In the genomic region with DNA sequence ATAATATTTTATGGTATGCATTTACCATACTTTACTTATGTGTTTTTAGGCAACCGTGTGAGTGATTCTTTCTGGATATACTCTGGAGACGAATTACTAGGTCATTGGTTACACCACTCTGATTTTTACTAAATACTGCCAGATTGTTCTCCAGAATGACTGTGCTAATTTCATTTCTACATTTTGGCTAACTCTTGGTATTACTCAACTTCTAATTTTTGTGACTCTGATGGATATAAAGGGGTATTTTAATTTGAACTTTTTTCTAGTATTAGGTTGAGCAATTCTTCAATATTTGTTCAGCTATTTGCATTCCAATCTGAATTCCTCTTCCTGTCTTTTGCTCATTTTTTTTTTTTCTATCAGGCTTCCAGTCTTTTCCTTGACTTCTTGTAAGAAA, we compare ENCODE assay signal across 12 cellular contexts.
DNase-seq lines count a peak whose midpoint lies in the region; ATAC-seq and TF ChIP-seq lines count a peak whose summit lies in the region.
"Had no signal": no experiment of that assay in that cellular context is flagged by ENCODE, and none has a peak within 500 bp of the region (broad histone marks: within the 10 kb centered on the region; RNA-seq: fewer than 3 reads in every experiment).

No MANE protein-coding gene starts in this region.

- H3K9me3 Mint-ChIP-seq in CD14-positive monocyte (peaks cover 0 to 8% (median 4%) of the 10 kb centered on the region in 7 donors), osteocyte (ENCODE audit: unreplicated experiment) (no peaks in the 10 kb centered on the region)
- H3K9me3 Mint-ChIP-seq: endodermal cell; naive thymus-derived CD8-positive, alpha-beta T cell had no signal

- ATAC-seq in GM19463 (IDR thresholded peaks at IDR 0.05; ENCODE audit: unreplicated experiment) (peak; percentile 85), HG03175 (IDR thresholded peaks at IDR 0.05; ENCODE audit: unreplicated experiment) (peak; percentile 84)
- ATAC-seq: naive thymus-derived CD8-positive, alpha-beta T cell had no signal

- H3K4me3 Mint-ChIP-seq in CD14-positive monocyte (peak overlapping the region in 1 of 2 donors; percentile 56), osteocyte (ENCODE audit: unreplicated experiment) (no peak overlapping the region)
- H3K4me3 Mint-ChIP-seq: endodermal cell; naive thymus-derived CD8-positive, alpha-beta T cell had no signal

- H3K36me3 Mint-ChIP-seq in CD14-positive monocyte (no peaks in the 10 kb centered on the region), osteocyte (ENCODE audit: unreplicated experiment) (no peaks in the 10 kb centered on the region)
- H3K36me3 Mint-ChIP-seq: naive thymus-derived CD8-positive, alpha-beta T cell had no signal

- DNase-seq in CD14-positive monocyte (ENCODE audit: low spot score) (no peak), fibroblast of the aortic adventitia (ENCODE audit: low read depth) (peak; percentile 91), NK-92 (lab: John Stamatoyannopoulos, UW; ENCODE audit: unreplicated experiment) (no peak), iPS-NIHi11 (ENCODE audit: low spot score) (no peak), SK-N-DZ (ENCODE audit: low spot score) (no peak), osteocyte (ENCODE audit: extremely low spot score, unreplicated experiment) (no peak)
- DNase-seq: activated T-cell treated with anti-CD3 and anti-CD28 coated beads, Interleukin-2, amount 50 U/mL, for 48 hours; DND-41; endodermal cell; naive thymus-derived CD8-positive, alpha-beta T cell had no signal

- intact Hi-C loops in CD14-positive monocyte (cut with micrococcal nuclease): no loop called here

- no peaks in the 10 kb centered on the region for H3K27me3 Mint-ChIP-seq in CD14-positive monocyte (ENCODE audit: low read depth in 3 of 3)
- peaks cover 3% of the 10 kb centered on the region for H3K27me3 Mint-ChIP-seq in osteocyte (ENCODE audit: unreplicated experiment)

- no peak for TF ChIP-seq CTCF in CD14-positive monocyte (IDR thresholded peaks at IDR 0.05)
- TF ChIP-seq CTCF in fibroblast of the aortic adventitia (IDR thresholded peaks at IDR 0.05; ENCODE audit: insufficient read depth, low read length): no peak
- no peak for TF ChIP-seq CTCF in osteocyte (IDR thresholded peaks at IDR 0.05)

- H3K4me3 ChIP-seq in fibroblast of the aortic adventitia (ENCODE audit: low read depth, low read length): no peak overlapping the region

- peaks cover 15% of the 10 kb centered on the region for H3K4me1 Mint-ChIP-seq in CD14-positive monocyte
- H3K4me1 Mint-ChIP-seq in osteocyte (ENCODE audit: unreplicated experiment): peaks cover 8% of the 10 kb centered on the region
- H3K4me1 Mint-ChIP-seq: endodermal cell had no signal

- H3K27ac Mint-ChIP-seq in CD14-positive monocyte: peak overlapping the region; percentile 58 to 86 (median 79)
- H3K27ac Mint-ChIP-seq in osteocyte (ENCODE audit: unreplicated experiment): no peak overlapping the region
- H3K27ac Mint-ChIP-seq: endodermal cell; naive thymus-derived CD8-positive, alpha-beta T cell had no signal
